ENCODE assay signal across 8 cellular contexts in genomic region chr13:39037880-39038568, GRCh38. TPM values are rescaled to one million over a fixed set of nuclear protein-coding genes. Genes with fewer than 3 reads are reported as not detected.
DNase-seq lines count a peak whose midpoint lies in the region; TF ChIP-seq lines count a peak whose summit lies in the region.

NHLRC3 (plus strand) TSS chr13:39038456; CDS start chr13:39038640, 184 bp downstream.
PROSER1 (minus strand) TSS chr13:39038089; CDS start chr13:39037242, 847 bp downstream.

- H3K4me1 ChIP-seq in GM23248 (ENCODE audit: insufficient read depth) = peaks cover 17% of the 10 kb centered on the region

- no peaks in the 10 kb centered on the region for H3K36me3 ChIP-seq in GM23248 (ENCODE audit: low read depth)

- peaks cover 41% of the 10 kb centered on the region for H3K4me1 Mint-ChIP-seq in nephron
- H3K4me1 Mint-ChIP-seq in stimulated activated naive CD8-positive, alpha-beta T cell treated with anti-CD3 and anti-CD28 coated beads, Interleukin-15, Interleukin-2, amounts not matched to agents 100 ng/mL and 50 ng/mL, for 24 hours (ENCODE audit: low read depth) = peaks cover 65% of the 10 kb centered on the region

- H3K9ac ChIP-seq in GM23248 = peak within 1 kb of the TSS; percentile 88

- H3K27ac Mint-ChIP-seq in nephron = peak within 1 kb of the TSS; percentile 100
- peak within 1 kb of the TSS; percentile 99 for H3K27ac Mint-ChIP-seq in stimulated activated naive CD8-positive, alpha-beta T cell treated with anti-CD3 and anti-CD28 coated beads, Interleukin-15, Interleukin-2, amounts not matched to agents 100 ng/mL and 50 ng/mL, for 24 hours

- no peaks in the 10 kb centered on the region for H3K27me3 Mint-ChIP-seq in nephron (ENCODE audit: low read depth)
- H3K27me3 Mint-ChIP-seq in stimulated activated naive CD8-positive, alpha-beta T cell treated with anti-CD3 and anti-CD28 coated beads, Interleukin-15, Interleukin-2, amounts not matched to agents 100 ng/mL and 50 ng/mL, for 24 hours = no peaks in the 10 kb centered on the region

- peak within 1 kb of the TSS; percentile 99 for H2AFZ ChIP-seq in GM23248

- peak; percentile 72 for TF ChIP-seq POLR2A in Raji (IDR thresholded peaks at IDR 0.05; ENCODE audit: insufficient read depth, low read depth, low read length)

- H3K4me3 ChIP-seq in GM23248 (peak within 1 kb of the TSS; percentile 97), fibroblast of the aortic adventitia (ENCODE audit: low read depth, low read length) (peak within 1 kb of the TSS; percentile 96)

- H3K9me3 ChIP-seq in GM23248 (ENCODE audit: low read depth) = no peaks in the 10 kb centered on the region

- no peaks in the 10 kb centered on the region for H3F3A ChIP-seq in GM23248 (ENCODE audit: insufficient read depth)

- in situ Hi-C loops in GM23248 (cut with MboI) = loop anchor here (25.0 kb wide), 1 partner anchor 574 kb away; the partner anchor contains the start of gene LHFPL6

- peak within 1 kb of the TSS; percentile 98 for H3K4me2 ChIP-seq in GM23248 (ENCODE audit: unreplicated experiment)

- no peaks in the 10 kb centered on the region for H3K9me2 ChIP-seq in GM23248 (ENCODE audit: insufficient read depth)

- H4K20me1 ChIP-seq in GM23248 (ENCODE audit: insufficient read depth) = 0 out of 2 replicates have a peak, but pooled peaks cover 4% of the 10 kb centered on the region

- H3K79me2 ChIP-seq in GM23248 (ENCODE audit: insufficient read depth) = peaks cover 58% of the 10 kb centered on the region

- TF ChIP-seq CTCF in fibroblast of the aortic adventitia (IDR thresholded peaks at IDR 0.05; ENCODE audit: insufficient read depth, low read length) (no peak), nephron (IDR thresholded peaks at IDR 0.05; ENCODE audit: unreplicated experiment in 3 of 3) (no peak)

- peak within 1 kb of the TSS; percentile 65 for H3K27ac ChIP-seq in GM23248

- peak within 1 kb of the TSS; percentile 94 to 99 (median 98) for H3K4me3 Mint-ChIP-seq in nephron
- peak within 1 kb of the TSS; percentile 100 for H3K4me3 Mint-ChIP-seq in stimulated activated naive CD8-positive, alpha-beta T cell treated with anti-CD3 and anti-CD28 coated beads, Interleukin-15, Interleukin-2, amounts not matched to agents 100 ng/mL and 50 ng/mL, for 24 hours

- peaks cover 4% of the 10 kb centered on the region for H3K36me3 Mint-ChIP-seq in nephron (ENCODE audit: low read depth)
- peaks cover 33% of the 10 kb centered on the region for H3K36me3 Mint-ChIP-seq in stimulated activated naive CD8-positive, alpha-beta T cell treated with anti-CD3 and anti-CD28 coated beads, Interleukin-15, Interleukin-2, amounts not matched to agents 100 ng/mL and 50 ng/mL, for 24 hours (ENCODE audit: low read depth)

- H3K27me3 ChIP-seq in GM23248 (replicated peaks; ENCODE audit: insufficient read depth) = no peaks in the 10 kb centered on the region

- H3K9me3 Mint-ChIP-seq in nephron = no peaks in the 10 kb centered on the region
- H3K9me3 Mint-ChIP-seq in stimulated activated naive CD8-positive, alpha-beta T cell treated with anti-CD3 and anti-CD28 coated beads, Interleukin-15, Interleukin-2, amounts not matched to agents 100 ng/mL and 50 ng/mL, for 24 hours = no peaks in the 10 kb centered on the region

- 0 to 1% methylated on average over 37 to 41 of the region's 41 CpGs for WGBS in GM23248 (ENCODE audit: low coverage in 1 of 2, low lambda C conversion rate in 2 of 2, missing lambda C conversion rate in 2 of 2), 2 experiments

- DNase-seq in DMS79 treated with DMSO at 0.1 percent for 48 hours (lab: John Stamatoyannopoulos, UW) (peak; percentile 94), GM23248 (peak; percentile 94), LHCN-M2 (ENCODE audit: low read depth) (peak; percentile 94), fibroblast of the aortic adventitia (ENCODE audit: low read depth) (peak; percentile 96)
- peak; percentile 76 for DNase-seq in activated effector memory CD4-positive, alpha-beta T cell treated with Interleukin-2 at 50 U/mL for 16 hours

RNA-seq across cellular contexts. Expression of gene NHLRC3, which starts in this region (rescaled TPM):
- 7.6 and 12.9 TPM in 2 replicates for total RNA-seq in GM23248 (2014; rRNA removed; shearing (Covaris generic))
- 6.6 and 7.8 TPM in 2 replicates for polyA plus RNA-seq in GM23248 (2016; fragmentation: Nextera tagmentation; extraction: Ambion mirVana)
- total RNA-seq in LHCN-M2 (2014; rRNA removed) = 10.3 and 11.9 TPM in 2 replicates
- 3.5 TPM for polyA plus RNA-seq in LHCN-M2 (2012)
- 21.2 and 50.0 TPM in 2 replicates for total RNA-seq in fibroblast of the aortic adventitia (ENCODE audit: low replicate concordance)

RNA-seq across cellular contexts. Expression of gene PROSER1, which starts in this region (rescaled TPM):
- total RNA-seq in GM23248 (2014; rRNA removed; shearing (Covaris generic)) = 6.7 and 19.3 TPM in 2 replicates
- 7.6 and 8.3 TPM in 2 replicates for polyA plus RNA-seq in GM23248 (2016; fragmentation: Nextera tagmentation; extraction: Ambion mirVana)
- total RNA-seq in LHCN-M2 (2014; rRNA removed) = 7.9 and 12.4 TPM in 2 replicates
- polyA plus RNA-seq in LHCN-M2 (2012) = 7.8 TPM
- total RNA-seq in fibroblast of the aortic adventitia (ENCODE audit: low replicate concordance) = 10.6 and 15.9 TPM in 2 replicates

Comparison
In these comparisons a context has a peak if more than half of its experiments do, and no peak if none do; other contexts are left out.
1. Peak in every context shown above with its lines: DNase-seq, H3K4me3 ChIP-seq and H3K27ac ChIP-seq.